In the genomic region with DNA sequence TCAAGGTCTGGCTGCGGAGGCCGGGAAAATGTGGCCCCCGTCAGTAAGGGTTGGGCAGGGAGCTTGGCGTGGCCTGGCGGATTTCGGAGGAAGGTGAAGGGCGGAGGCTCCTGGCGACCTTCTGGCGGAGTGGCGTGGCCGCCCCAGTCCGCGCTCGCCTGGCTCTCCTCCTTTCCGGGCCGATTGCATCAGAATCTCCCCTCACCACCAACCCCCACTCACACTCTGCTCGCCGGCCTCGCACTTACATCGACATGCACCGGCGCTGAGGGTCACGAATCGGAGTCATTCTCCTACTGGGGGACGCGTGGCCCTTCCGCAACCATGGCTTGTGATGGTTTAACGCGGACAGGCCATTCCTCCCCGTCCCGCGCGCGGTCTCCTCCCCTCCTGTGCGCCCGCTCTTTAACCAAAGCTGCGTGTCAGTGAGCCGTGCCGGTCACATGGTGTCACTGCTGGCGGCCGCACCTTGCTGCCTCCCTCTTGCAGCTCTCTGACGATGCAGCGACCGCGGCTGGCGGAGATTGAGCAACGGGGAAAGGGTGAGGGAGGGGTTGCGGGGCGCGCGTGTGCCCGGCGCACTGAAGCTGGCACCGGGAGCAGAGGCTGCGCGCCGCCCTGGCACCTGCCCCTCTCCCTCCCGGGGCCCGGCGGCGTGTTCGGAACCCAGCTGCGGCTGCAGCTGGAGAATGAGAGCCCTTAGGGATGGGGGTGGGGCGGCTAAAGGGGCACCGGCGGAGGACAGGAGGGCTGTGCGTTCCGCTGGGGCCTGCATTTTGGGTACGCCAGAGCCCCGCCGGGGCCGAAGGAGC, we compare ENCODE assay signal across 8 cellular contexts. TPM values are rescaled to one million over a fixed set of nuclear protein-coding genes. Genes with fewer than 3 reads are reported as not detected.
A peak's percentile ranks its signal among the peaks of the same experiment; 100 is the strongest.
DNase-seq lines count a peak whose midpoint lies in the region; ATAC-seq and TF ChIP-seq lines count a peak whose summit lies in the region.

A gene (minus strand): TSS at position 427 of the 812 bp plus-strand sequence. CDS start 29,243 bp downstream, outside the sequence.

- intact Hi-C loops in mammary epithelial cell (cut with micrococcal nuclease) = loop anchor here (2.0 to 5.0 kb wide), 8 partner anchors 88 to 713 kb away; a partner anchor contains a TSS

- peak within 1 kb of the TSS; percentile 51 to 97 (median 95) for H3K4me3 ChIP-seq in mammary epithelial cell (replicated peaks in 1 of 3; ENCODE audit: insufficient read depth in 1 of 3, low read depth in 2 of 3, low read length in 3 of 3)

- H4K20me1 ChIP-seq in mammary epithelial cell (ENCODE audit: insufficient read depth, low read length) = peaks cover 6% of the 10 kb centered on the region

- no peaks in the 10 kb centered on the region for H3K9me3 ChIP-seq in mammary epithelial cell (replicated peaks; ENCODE audit: insufficient read depth, low read length)

- H3K9ac ChIP-seq in mammary epithelial cell (ENCODE audit: insufficient read depth, low read length) = peak within 1 kb of the TSS; percentile 100

- peaks cover 31% of the 10 kb centered on the region for H3K4me1 ChIP-seq in mammary epithelial cell (ENCODE audit: insufficient read depth, low read length)

- BruUV-seq in mammary epithelial cell (replicated peaks; lab: Mats Ljungman, UMichigan) = TSS peak; percentile 36

- dilution Hi-C loops in mammary epithelial cell (cut with HindIII; ENCODE audit: low sequenced_read_pairs) = no loop called here

- H3K79me2 ChIP-seq in mammary epithelial cell (ENCODE audit: insufficient read depth, low read length) = peaks cover 52% of the 10 kb centered on the region

- 2% methylated on average over 36 of the region's 72 CpGs for WGBS in mammary epithelial cell (ENCODE audit: low coverage, missing lambda C conversion rate)

- peak within 1 kb of the TSS; percentile 99 for H3K4me2 ChIP-seq in mammary epithelial cell (ENCODE audit: insufficient read depth, low read depth, low read length)

- no peaks in the 10 kb centered on the region for H3K36me3 ChIP-seq in mammary epithelial cell (ENCODE audit: insufficient read depth, low read length)

- in situ Hi-C loops in mammary epithelial cell (cut with MboI; ENCODE audit: low sequenced_read_pairs in 2 of 2) = loop anchor here in 1 of 2 donors (10.0 to 25.0 kb wide), 2 partner anchors 86 to 293 kb away; no protein-coding TSS in a partner anchor

- CTCF ChIA-PET in mammary epithelial cell (lab: Charles Lee; ENCODE audit: low non-redundant PET) = interaction anchor here (0.6 kb wide), 1 partner anchor 287 kb away, joined by 5 read pairs; no protein-coding TSS in a partner anchor

- TF ChIP-seq CTCF in VCaP (conservative IDR thresholded peaks at IDR 0.05) (peak; percentile 20; the same call in 1 of the 2 replicates), mammary epithelial cell (conservative IDR thresholded peaks at IDR 0.05 in 1 of 2, IDR thresholded peaks at IDR 0.05 in 1 of 2; ENCODE audit: extremely low read depth in 1 of 2, insufficient read depth in 1 of 2, low read depth in 1 of 2, low read length in 2 of 2) (peak in 1 of 2 donors; percentile 17)

- peak within 1 kb of the TSS; percentile 95 for H3K27ac ChIP-seq in VCaP
- peak within 1 kb of the TSS; percentile 96 for H3K27ac ChIP-seq in mammary epithelial cell (ENCODE audit: insufficient read depth, low read depth, low read length)

- peak; percentile 73 for ATAC-seq in HG02973 (IDR thresholded peaks at IDR 0.05; ENCODE audit: unreplicated experiment)

- H3K27me3 ChIP-seq in mammary epithelial cell (ENCODE audit: insufficient read depth, low read length) = no peaks in the 10 kb centered on the region

- peak; percentile 62 for DNase-seq in NCI-H345 (lab: John Stamatoyannopoulos, UW)
- no peak for DNase-seq in NCI-H345 treated with DMSO at 0.1 percent for 48 hours (lab: John Stamatoyannopoulos, UW; ENCODE audit: unreplicated experiment)
- peak; percentile 89 for DNase-seq in NCI-H2029 (lab: John Stamatoyannopoulos, UW)
- DNase-seq in mammary epithelial cell = peak; percentile 88
- peak; percentile 95 for DNase-seq in islet precursor cell
- DNase-seq in stimulated activated CD4-positive, alpha-beta T cell treated with anti-CD3 and anti-CD28 coated beads, Interleukin-12 subunit alpha, Interleukin-12 subunit beta, amount 100 ng/mL, for 48 hours (ENCODE audit: low read depth in 2 of 3, low spot score in 1 of 3) = peak; percentile 62 to 87 (median 80)

- peak within 1 kb of the TSS; percentile 87 for H2AFZ ChIP-seq in mammary epithelial cell (ENCODE audit: low read depth, low read length)

RNA-seq across cellular contexts. Expression of the gene that starts here (rescaled TPM):
- 100 to 1,000 TPM; 208 to 360 TPM for total RNA-seq in mammary epithelial cell
- 106 TPM for polyA plus RNA-seq in mammary epithelial cell
- 301 TPM for polyA minus RNA-seq in mammary epithelial cell
